8 cellular contexts compared by ENCODE assay signal in the genomic region with DNA sequence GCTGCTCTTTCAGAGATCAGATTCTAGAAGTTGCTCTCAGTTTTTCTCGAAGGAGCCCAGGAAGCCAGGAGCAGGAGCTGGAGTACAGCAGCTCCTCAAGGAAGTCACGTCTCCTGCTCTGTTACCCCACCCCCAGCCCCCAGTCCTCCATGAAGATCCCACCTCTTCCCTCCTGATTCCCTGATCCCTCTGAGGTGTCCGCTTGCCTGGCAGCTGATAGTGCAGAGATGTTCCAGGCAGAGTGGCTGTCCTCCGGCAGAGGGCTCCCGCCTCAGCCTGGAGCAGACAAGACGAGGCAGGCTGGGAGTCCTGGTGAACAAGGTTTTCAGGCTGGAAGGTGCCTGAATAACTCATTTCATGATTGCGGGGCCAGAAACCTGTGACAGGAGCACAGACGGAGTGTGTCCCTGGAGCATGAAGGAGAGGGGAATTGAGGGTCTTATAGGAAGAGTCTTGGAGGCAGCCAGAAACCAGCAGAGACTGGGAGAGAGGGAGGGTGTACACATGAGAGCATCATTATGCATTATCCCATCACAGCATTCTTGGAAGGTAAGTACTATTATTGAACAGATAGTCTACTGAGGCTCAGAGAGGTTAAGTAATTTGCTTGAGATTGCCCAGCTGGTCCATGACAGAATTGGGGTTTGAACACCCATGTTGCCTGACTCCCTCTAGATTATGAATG. TPM values are rescaled to one million over a fixed set of nuclear protein-coding genes. Genes with fewer than 3 reads are reported as not detected.
DNase-seq lines count a peak whose midpoint lies in the region; TF ChIP-seq lines count a peak whose summit lies in the region.

No MANE protein-coding gene starts in this region.

- H3K4me1 ChIP-seq in skeletal muscle satellite cell (ENCODE audit: control insufficient read depth, insufficient read depth, low read length) = peaks cover 25% of the 10 kb centered on the region

- peaks cover 3% of the 10 kb centered on the region for H3K36me3 ChIP-seq in skeletal muscle satellite cell (ENCODE audit: insufficient read depth, low read length)

- H3K9ac ChIP-seq in skeletal muscle satellite cell (ENCODE audit: low read depth, low read length) = peak overlapping the region; percentile 87

- peak overlapping the region; percentile 75 for H3K27ac ChIP-seq in AG04450 (ENCODE audit: low read depth, low read length)

- TF ChIP-seq CTCF in AG04450 (IDR thresholded peaks at IDR 0.05; ENCODE audit: low read depth, low read length) (peak; percentile 96), cardiac fibroblast (IDR thresholded peaks at IDR 0.05; ENCODE audit: low read depth, low read length) (peak; percentile 93)

- CTCF ChIA-PET in AG04450 (lab: Charles Lee) = interaction anchor here (0.6 to 7.7 kb wide), 40 partner anchors 9 to 679 kb away, joined by 3 to 112 read pairs (median 3); no protein-coding TSS in a partner anchor

- DNase-seq in AG04450 (ENCODE audit: low read depth, low spot score) = peak; percentile 60
- peak; percentile 29 for DNase-seq in GOT3 (lab: John Stamatoyannopoulos, UW)
- DNase-seq in OCI-M1 (lab: John Stamatoyannopoulos, UW) = peak; percentile 59
- peak; percentile 84 to 89 for DNase-seq in cardiac fibroblast (ENCODE audit: low read depth in 2 of 2)
- DNase-seq in inferior parietal cortex (ENCODE audit: extremely low spot score) = peak; percentile 62
- no peak for DNase-seq in activated CD4-positive, CD25-positive, alpha-beta regulatory T cell treated with anti-CD3 and anti-CD28 coated beads, Interleukin-2, amount 50 U/mL, for 72 hours
- DNase-seq in AML-193 (lab: John Stamatoyannopoulos, UW) = no peak

- H3K4me2 ChIP-seq in skeletal muscle satellite cell (ENCODE audit: low read length) = peak overlapping the region; percentile 100

- no peaks in the 10 kb centered on the region; the same call in 1 of the 2 replicates for H3K9me3 ChIP-seq in AG04450 (ENCODE audit: control insufficient read depth, insufficient read depth, low read length)
- H3K9me3 ChIP-seq in skeletal muscle satellite cell (replicated peaks; ENCODE audit: low read length) = no peaks in the 10 kb centered on the region

- H3K4me3 ChIP-seq in AG04450 (ENCODE audit: low read depth, low read length) (peak overlapping the region; percentile 85), cardiac fibroblast (replicated peaks in 1 of 2; ENCODE audit: low read depth in 2 of 2, low read length in 2 of 2) (peak overlapping the region; percentile 80 to 84), skeletal muscle satellite cell (ENCODE audit: low read length) (peak overlapping the region; percentile 83)

- H3K27me3 ChIP-seq in AG04450 (ENCODE audit: control insufficient read depth, insufficient read depth, low read length) (no peaks in the 10 kb centered on the region), skeletal muscle satellite cell (ENCODE audit: control insufficient read depth, insufficient read depth, low read length) (no peaks in the 10 kb centered on the region)

- POLR2A ChIA-PET in AG04450 (lab: Yijun Ruan, JAX) = interaction anchor here (0.6 to 1.4 kb wide), 6 partner anchors 14 to 477 kb away, joined by 3 to 8 read pairs (median 4); a partner anchor contains a TSS

RNA-seq across cellular contexts. Expression of a gene that starts 1.2 kb away (rescaled TPM):
- 24.6 and 25.4 TPM in 2 replicates for polyA plus RNA-seq in AG04450 (2011; rRNA removed)
- 38.4 and 45.9 TPM in 2 replicates for polyA minus RNA-seq in AG04450 (2011; rRNA and poly(A)+ RNA removed)
- 11.4 and 11.9 TPM in 2 replicates for total RNA-seq in skeletal muscle satellite cell (2012; rRNA removed)

Comparison
In these comparisons a context has a peak if more than half of its experiments do, and no peak if none do; other contexts are left out.
1. DNase-seq: peak in AG04450 (single experiment), GOT3 (single experiment), OCI-M1 (single experiment), cardiac fibroblast (2 of 2) and inferior parietal cortex (single experiment); none in activated CD4-positive, CD25-positive, alpha-beta regulatory T cell treated with anti-CD3 and anti-CD28 coated beads, Interleukin-2, amount 50 U/mL, for 72 hours (single experiment) and AML-193 (0 of 2).
2. Peak in every context shown above with its lines, with median percentiles within 50 percentile points of each other: H3K4me3 ChIP-seq.